10 cellular contexts compared by ENCODE assay signal in genomic region chr1:44810762-44811105, GRCh38. TPM values are rescaled to one million over a fixed set of nuclear protein-coding genes. Genes with fewer than 3 reads are reported as not detected.
DNase-seq lines count a peak whose midpoint lies in the region; ATAC-seq and TF ChIP-seq lines count a peak whose summit lies in the region.
"Not testable (repeated sequence)": the region's sequence is repeated elsewhere in the genome, so short reads cannot be mapped to it uniquely, and the experiment has no call there.
"Had no signal": no experiment of that assay in that cellular context is flagged by ENCODE, and none has a peak within 500 bp of the region (broad histone marks: within the 10 kb centered on the region; RNA-seq: fewer than 3 reads in every experiment).

No MANE protein-coding gene starts in this region.

- peaks cover 22% of the 10 kb centered on the region for H3K79me2 ChIP-seq in fibroblast of lung (ENCODE audit: control insufficient read depth, insufficient read depth, low read length)

- peak overlapping the region; percentile 100 for H3K27ac Mint-ChIP-seq in CD14-positive monocyte
- peak overlapping the region; percentile 79 for H3K27ac Mint-ChIP-seq in activated T-cell treated with anti-CD3 and anti-CD28 coated beads, Interleukin-2, amount 50 U/mL, for 72 hours

- H3K4me3 ChIP-seq in Peyer's patch; brain microvascular endothelial cell (ENCODE audit: low read depth, low read length); mesodermal cell (ENCODE audit: extremely low read depth, insufficient read depth, low read length, poor library complexity, severe bottlenecking); thymus (ENCODE audit: low read length): not testable (repeated sequence)
- H3K4me3 ChIP-seq in fibroblast of lung (replicated peaks in 1 of 4; ENCODE audit: control extremely low read depth in 1 of 4, insufficient read depth in 1 of 4, low read depth in 3 of 4, low read length in 4 of 4): peak overlapping the region in 1 of 4 experiments; percentile 64
- H3K4me3 ChIP-seq in rectal smooth muscle tissue (ENCODE audit: low read length): peak overlapping the region; percentile 22

- peaks cover 13 to 59% (median 51%) of the 10 kb centered on the region in 4 donors for H3K4me1 ChIP-seq in Peyer's patch
- H3K4me1 ChIP-seq in fibroblast of lung (ENCODE audit: control insufficient read depth, extremely low read depth, insufficient read depth, low read length): peaks cover 62% of the 10 kb centered on the region
- peaks cover 64% of the 10 kb centered on the region for H3K4me1 ChIP-seq in mesodermal cell (ENCODE audit: control insufficient read depth, insufficient read depth, low read length, poor library complexity, severe bottlenecking)
- H3K4me1 ChIP-seq in rectal smooth muscle tissue (ENCODE audit: control insufficient read depth, insufficient read depth, low read length): peaks cover 36% of the 10 kb centered on the region
- H3K4me1 ChIP-seq in thymus (ENCODE audit: control insufficient read depth, insufficient read depth, low read length): peaks cover 53% of the 10 kb centered on the region

- intact Hi-C loops in CD14-positive monocyte (cut with micrococcal nuclease): not testable (repeated sequence)

- H3K27me3 ChIP-seq in Peyer's patch; brain microvascular endothelial cell (replicated peaks); fibroblast of lung (ENCODE audit: control insufficient read depth, insufficient read depth, low read length); rectal smooth muscle tissue (ENCODE audit: control insufficient read depth, insufficient read depth, low read length); thymus (ENCODE audit: control insufficient read depth, insufficient read depth): not testable (repeated sequence)

- TF ChIP-seq POLR2A in Peyer's patch (IDR thresholded peaks at IDR 0.05): not testable (repeated sequence)

- not testable (repeated sequence) for ATAC-seq in activated T-cell treated with anti-CD3 and anti-CD28 coated beads, Interleukin-2, amount 50 U/mL, for 72 hours (replicated peaks in 1 of 2)

- not testable (repeated sequence) for H3K9me3 Mint-ChIP-seq in CD14-positive monocyte; activated T-cell treated with anti-CD3 and anti-CD28 coated beads, Interleukin-2, amount 50 U/mL, for 72 hours

- not testable (repeated sequence) for H3K36me3 ChIP-seq in Peyer's patch; rectal smooth muscle tissue (ENCODE audit: control insufficient read depth, insufficient read depth, low read length); thymus (ENCODE audit: control insufficient read depth, insufficient read depth)
- H3K36me3 ChIP-seq in brain microvascular endothelial cell (replicated peaks) (peaks cover 36% of the 10 kb centered on the region), fibroblast of lung (ENCODE audit: control insufficient read depth, insufficient read depth, low read length) (peaks cover 21% of the 10 kb centered on the region), mesodermal cell (ENCODE audit: control insufficient read depth, insufficient read depth, low read length) (peaks cover 48% of the 10 kb centered on the region)

- in situ Hi-C loops in brain microvascular endothelial cell (cut with HindIII; ENCODE audit: low pct_ligation_motif_present, low sequenced_read_pairs): not testable (repeated sequence)

- not testable (repeated sequence) for H2AFZ ChIP-seq in fibroblast of lung (ENCODE audit: low read length)

- not testable (repeated sequence) for H3K9me3 ChIP-seq in Peyer's patch; fibroblast of lung (ENCODE audit: control insufficient read depth, insufficient read depth, low read depth, low read length); mesodermal cell (ENCODE audit: control insufficient read depth, low read length); thymus (ENCODE audit: control insufficient read depth)

- not testable (repeated sequence) for H4K20me1 ChIP-seq in fibroblast of lung (ENCODE audit: control insufficient read depth, extremely low read depth, insufficient read depth, low read length)

- WGBS in mesodermal cell (ENCODE audit: insufficient coverage in 2 of 2), 2 experiments: 100% methylated on average over 4 of the region's 4 CpGs
- 94% methylated on average over 4 of the region's 4 CpGs for WGBS in thymus

- not testable (repeated sequence) for H3K9ac ChIP-seq in fibroblast of lung (ENCODE audit: insufficient read depth, low read length); rectal smooth muscle tissue (ENCODE audit: low read length)

- H3K27ac ChIP-seq in Peyer's patch (peak overlapping the region; percentile 94 to 98 (median 96)), brain microvascular endothelial cell (peak overlapping the region; percentile 99), fibroblast of lung (ENCODE audit: insufficient read depth, low read length) (peak overlapping the region; percentile 100), mesodermal cell (ENCODE audit: low read depth, low read length, severe bottlenecking) (peak overlapping the region; percentile 91), rectal smooth muscle tissue (ENCODE audit: low read depth, low read length) (peak overlapping the region; percentile 99), thymus (ENCODE audit: low read depth) (peak overlapping the region; percentile 95)

- H3K4me3 Mint-ChIP-seq in CD14-positive monocyte: peak overlapping the region in 1 of 2 donors; percentile 57
- peak overlapping the region; percentile 84 to 99 for H3K4me3 Mint-ChIP-seq in activated T-cell treated with anti-CD3 and anti-CD28 coated beads, Interleukin-2, amount 50 U/mL, for 72 hours

- TF ChIP-seq CTCF in CD14-positive monocyte (IDR thresholded peaks at IDR 0.05); Peyer's patch (IDR thresholded peaks at IDR 0.05); brain microvascular endothelial cell (IDR thresholded peaks at IDR 0.05; ENCODE audit: low read depth, low read length, missing control alignments); fibroblast of lung (conservative IDR thresholded peaks at IDR 0.05 in 1 of 2, IDR thresholded peaks at IDR 0.05 in 1 of 2; ENCODE audit: low read depth in 1 of 2, low read length in 2 of 2): not testable (repeated sequence)

- peaks cover 85% of the 10 kb centered on the region for H3K4me1 Mint-ChIP-seq in CD14-positive monocyte
- H3K4me1 Mint-ChIP-seq in activated T-cell treated with anti-CD3 and anti-CD28 coated beads, Interleukin-2, amount 50 U/mL, for 72 hours (ENCODE audit: low read depth): peaks cover 82% of the 10 kb centered on the region

- not testable (repeated sequence) for DNase-seq in CD14-positive monocyte (ENCODE audit: low spot score); activated T-cell treated with anti-CD3 and anti-CD28 coated beads, Interleukin-2, amount 50 U/mL, for 72 hours; brain microvascular endothelial cell; fibroblast of lung (ENCODE audit: low read depth in 2 of 2)
- peak in 1 of 3 donors; percentile 33 for DNase-seq in Peyer's patch

- H3K4me2 ChIP-seq in fibroblast of lung (ENCODE audit: extremely low read depth, insufficient read depth, low read length): not testable (repeated sequence)

- peaks cover 21 to 24% of the 10 kb centered on the region in 2 donors for H3K36me3 Mint-ChIP-seq in CD14-positive monocyte
- H3K36me3 Mint-ChIP-seq in activated T-cell treated with anti-CD3 and anti-CD28 coated beads, Interleukin-2, amount 50 U/mL, for 72 hours (ENCODE audit: insufficient read depth in 2 of 2): peaks cover 8 to 20% of the 10 kb centered on the region in 2 donors

- not testable (repeated sequence) for H3K27me3 Mint-ChIP-seq in CD14-positive monocyte (ENCODE audit: low read depth in 3 of 3); activated T-cell treated with anti-CD3 and anti-CD28 coated beads, Interleukin-2, amount 50 U/mL, for 72 hours (ENCODE audit: low read depth)

RNA-seq across cellular contexts. Expression of gene BTBD19, which starts 2.4 kb away (rescaled TPM):
- polyA plus RNA-seq in CD14-positive monocyte (under 1 TPM; 0.10 to 0.73 TPM), fibroblast of lung (5.6 and 8.7 TPM in 2 replicates), thymus (3.8 TPM)
- total RNA-seq in Peyer's patch (1 to 10 TPM; 2.6 to 7.4 (median 3.5) TPM), fibroblast of lung (3.9 and 5.0 TPM in 2 replicates)
- total RNA-seq in activated T-cell treated with anti-CD3 and anti-CD28 coated beads, Interleukin-2, amount 50 U/mL, for 72 hours: 10 to 100 TPM in 1 of 2 donors, 1 to 10 TPM in 1; 9.4 to 16.8 TPM
- 4.7 and 8.4 TPM in 2 replicates for polyA plus RNA-seq in fibroblast of lung (2012)
- polyA minus RNA-seq in fibroblast of lung (ENCODE audit: low replicate concordance): 15.1 and 16.2 TPM in 2 replicates
- 7.2 TPM for polyA plus RNA-seq in mesodermal cell (2013, experiment 1 of 2)
- 5.3 TPM for polyA plus RNA-seq in mesodermal cell (2013, experiment 2 of 2)

RNA-seq across cellular contexts. Expression of gene DYNLT4, which starts 3.6 kb away (rescaled TPM):
- polyA plus RNA-seq in CD14-positive monocyte (1 to 10 TPM; 2.2 to 2.8 TPM), fibroblast of lung (not detected in 2 replicates), thymus (0.09 TPM)
- total RNA-seq in Peyer's patch (1 to 10 TPM in 1 of 4 donors, not detected in 3; 3.5 TPM), fibroblast of lung (0.51 and 0.66 TPM in 2 replicates)
- 1 to 10 TPM in 1 of 2 donors, not detected in 1; 1.5 TPM for total RNA-seq in activated T-cell treated with anti-CD3 and anti-CD28 coated beads, Interleukin-2, amount 50 U/mL, for 72 hours
- 0.19 and 0.37 TPM in 2 replicates for polyA plus RNA-seq in fibroblast of lung (2012)
- not detected in 2 replicates for polyA minus RNA-seq in fibroblast of lung (ENCODE audit: low replicate concordance)
- not detected for polyA plus RNA-seq in mesodermal cell (2013, experiment 1 of 2)
- polyA plus RNA-seq in mesodermal cell (2013, experiment 2 of 2): not detected
- total RNA-seq: LHCN-M2, mammary epithelial cell had no signal
- polyA plus RNA-seq: mammary epithelial cell had no signal

RNA-seq across cellular contexts. Expression of gene PLK3, which starts 10.6 kb away (rescaled TPM):
- polyA plus RNA-seq in CD14-positive monocyte (10 to 100 TPM; 15.8 to 28.1 TPM), fibroblast of lung (12.2 and 22.6 TPM in 2 replicates), thymus (32.9 TPM)
- total RNA-seq in Peyer's patch (10 to 100 TPM in 3 of 4 donors, 1 to 10 TPM in 1; 7.7 to 28.1 (median 23.5) TPM), fibroblast of lung (20.8 and 30.6 TPM in 2 replicates)
- 10 to 100 TPM; 53.4 to 60.7 TPM for total RNA-seq in activated T-cell treated with anti-CD3 and anti-CD28 coated beads, Interleukin-2, amount 50 U/mL, for 72 hours
- 8.8 and 19.4 TPM in 2 replicates for polyA plus RNA-seq in fibroblast of lung (2012)
- polyA minus RNA-seq in fibroblast of lung (ENCODE audit: low replicate concordance): 48.0 and 58.2 TPM in 2 replicates
- polyA plus RNA-seq in mesodermal cell (2013, experiment 1 of 2): 24.7 TPM
- polyA plus RNA-seq in mesodermal cell (2013, experiment 2 of 2): 19.3 TPM

RNA-seq across cellular contexts. Expression of gene BEST4, which starts 22.8 kb away (rescaled TPM):
- polyA plus RNA-seq in CD14-positive monocyte (not detected), fibroblast of lung (0.10 and 0.11 TPM in 2 replicates), thymus (1.3 TPM)
- total RNA-seq in Peyer's patch (10 to 100 TPM in 3 of 4 donors, 1 to 10 TPM in 1; 5.0 to 59.8 (median 28.6) TPM), fibroblast of lung (under 0.01 and 0.17 TPM in 2 replicates)
- total RNA-seq in activated T-cell treated with anti-CD3 and anti-CD28 coated beads, Interleukin-2, amount 50 U/mL, for 72 hours: 1 to 10 TPM; 2.5 to 2.6 TPM
- polyA plus RNA-seq in fibroblast of lung (2012): 0.08 TPM in 2 replicates
- not detected in 2 replicates for polyA minus RNA-seq in fibroblast of lung (ENCODE audit: low replicate concordance)
- polyA plus RNA-seq in mesodermal cell (2013, experiment 1 of 2): 0.26 TPM
- polyA plus RNA-seq in mesodermal cell (2013, experiment 2 of 2): 0.40 TPM
- total RNA-seq: LHCN-M2 had no signal

RNA-seq across cellular contexts. Expression of gene PTCH2, which starts 32.3 kb away (rescaled TPM):
- polyA plus RNA-seq in CD14-positive monocyte: under 1 TPM; 0.18 to 0.22 TPM
- 1 to 10 TPM in 2 of 4 donors, under 1 TPM in 2; 0.27 to 2.5 (median 0.79) TPM for total RNA-seq in Peyer's patch
- total RNA-seq in activated T-cell treated with anti-CD3 and anti-CD28 coated beads, Interleukin-2, amount 50 U/mL, for 72 hours: 1 to 10 TPM; 1.8 to 3.2 TPM
- 0.50 TPM in 1 of 2 replicates, not detected in the other for total RNA-seq in fibroblast of lung
- 0.15 and 0.23 TPM in 2 replicates for polyA plus RNA-seq in fibroblast of lung
- 0.31 and 0.44 TPM in 2 replicates for polyA plus RNA-seq in fibroblast of lung (2012)
- 0.20 and 0.63 TPM in 2 replicates for polyA minus RNA-seq in fibroblast of lung (ENCODE audit: low replicate concordance)
- polyA plus RNA-seq in mesodermal cell (2013, experiment 1 of 2): 2.7 TPM
- 6.1 TPM for polyA plus RNA-seq in mesodermal cell (2013, experiment 2 of 2)
- polyA plus RNA-seq in thymus: 0.91 TPM
